In genomic region chr4:183840311-183840710, GRCh38 we compare ENCODE assay signal across 8 cellular contexts.
DNase-seq lines count a peak whose midpoint lies in the region; ATAC-seq and TF ChIP-seq lines count a peak whose summit lies in the region.

No MANE protein-coding gene starts in this region.

- no peak overlapping the region for H3K4me3 Mint-ChIP-seq in activated T-cell treated with anti-CD3 and anti-CD28 coated beads, Interleukin-2, amount 50 U/mL, for 24 hours
- H3K4me3 Mint-ChIP-seq in neural crest cell, result no peak overlapping the region

- no peaks in the 10 kb centered on the region for H3K36me3 Mint-ChIP-seq in activated T-cell treated with anti-CD3 and anti-CD28 coated beads, Interleukin-2, amount 50 U/mL, for 24 hours (ENCODE audit: low read depth)
- H3K36me3 Mint-ChIP-seq in neural crest cell (ENCODE audit: low read depth), result no peaks in the 10 kb centered on the region

- CTCF ChIA-PET in AG04449 (lab: Yijun Ruan, JAX), result interaction anchor here (0.8 to 3.1 kb wide), 7 partner anchors 9 to 412 kb away, joined by 3 to 46 read pairs (median 6); no protein-coding TSS in a partner anchor

- TF ChIP-seq CTCF in AG04449 (IDR thresholded peaks at IDR 0.05; ENCODE audit: insufficient read depth, low read length, missing control alignments), result peak; percentile 85
- TF ChIP-seq CTCF in fibroblast of mammary gland (conservative IDR thresholded peaks at IDR 0.05; ENCODE audit: control insufficient read depth, insufficient read depth, low read depth, low read length), result peak; percentile 91
- TF ChIP-seq CTCF in neural crest cell (conservative IDR thresholded peaks at IDR 0.05), result peak; percentile 95

- POLR2A ChIA-PET in AG04449 (lab: Yijun Ruan, JAX), result no interaction called here

- H3K9me3 Mint-ChIP-seq in activated T-cell treated with anti-CD3 and anti-CD28 coated beads, Interleukin-2, amount 50 U/mL, for 24 hours, result no peaks in the 10 kb centered on the region
- H3K9me3 Mint-ChIP-seq in neural crest cell, result no peaks in the 10 kb centered on the region

- H3K4me3 ChIP-seq in AG04449 (ENCODE audit: low read depth, low read length), result no peak overlapping the region
- H3K4me3 ChIP-seq in fibroblast of mammary gland (ENCODE audit: control insufficient read depth, low read depth, low read length), result no peak overlapping the region

- no peak overlapping the region for H3K27ac Mint-ChIP-seq in activated T-cell treated with anti-CD3 and anti-CD28 coated beads, Interleukin-2, amount 50 U/mL, for 24 hours
- H3K27ac Mint-ChIP-seq in neural crest cell (ENCODE audit: unreplicated experiment), result no peak overlapping the region

- H3K4me1 Mint-ChIP-seq in activated T-cell treated with anti-CD3 and anti-CD28 coated beads, Interleukin-2, amount 50 U/mL, for 24 hours (ENCODE audit: low read depth), result no peaks in the 10 kb centered on the region
- H3K4me1 Mint-ChIP-seq in neural crest cell, result peaks cover 9% of the 10 kb centered on the region

- ATAC-seq in GM18498 (IDR thresholded peaks at IDR 0.05; ENCODE audit: unreplicated experiment), result peak; percentile 77

- H3K27me3 Mint-ChIP-seq in activated T-cell treated with anti-CD3 and anti-CD28 coated beads, Interleukin-2, amount 50 U/mL, for 24 hours, result peaks cover 29% of the 10 kb centered on the region
- H3K27me3 Mint-ChIP-seq in neural crest cell (ENCODE audit: low read depth), result no peaks in the 10 kb centered on the region

- DNase-seq in AG04449 (ENCODE audit: low read depth, low spot score) (peak; percentile 23), HK-2 (ENCODE audit: unreplicated experiment) (peak; percentile 58), OCI-M1 (lab: John Stamatoyannopoulos, UW) (peak; percentile 91), fibroblast of mammary gland (ENCODE audit: low read depth) (peak; percentile 78), neural crest cell (ENCODE audit: low read depth, low spot score) (peak; percentile 88), superior temporal gyrus (ENCODE audit: extremely low spot score) (peak; percentile 98)
- peak; percentile 73 for DNase-seq in activated T-cell treated with anti-CD3 and anti-CD28 coated beads, Interleukin-2, amount 50 U/mL, for 24 hours

Comparison
In these comparisons a context has a peak if more than half of its experiments do, and no peak if none do; other contexts are left out.
1. DNase-seq: peak in every context shown above with its lines; median percentile 98 in superior temporal gyrus; 91 in OCI-M1; 88 in neural crest cell; 78 in fibroblast of mammary gland; 73 in activated T-cell treated with anti-CD3 and anti-CD28 coated beads, Interleukin-2, amount 50 U/mL, for 24 hours; 58 in HK-2; 23 in AG04449.